In genomic region chr11:958101-958500, GRCh38 we compare ENCODE assay signal across 19 cellular contexts.
"Had no signal": no experiment of that assay in that cellular context is flagged by ENCODE, and none has a peak within 500 bp of the region (broad histone marks: within the 10 kb centered on the region; RNA-seq: fewer than 3 reads in every experiment).

No MANE protein-coding gene starts in this region.

- ATAC-seq: activated T-cell treated with anti-CD3 and anti-CD28 coated beads, Interleukin-2, amount 50 U/mL, for 72 hours; gastrocnemius medialis; heart left ventricle; left lobe of liver; psoas muscle; right cardiac atrium had no signal

- H3K9me3 ChIP-seq: colonic mucosa, gastrocnemius medialis, heart left ventricle, ovary, psoas muscle, stomach, testis had no signal

- H3K36me3 ChIP-seq: colonic mucosa, ovary had no signal

- DNase-seq: activated CD4-positive, alpha-beta T cell treated with anti-CD3 and anti-CD28 coated beads, Interleukin-2, amount 50 U/mL, for 4 hours; activated CD4-positive, CD25-positive, alpha-beta regulatory T cell treated with anti-CD3 and anti-CD28 coated beads, Interleukin-2, amount 50 U/mL, for 72 hours; activated effector memory CD4-positive, alpha-beta T cell treated with anti-CD3 and anti-CD28 coated beads, Interleukin-2, amount 50 U/mL, for 16 hours; activated T-cell treated with anti-CD3 and anti-CD28 coated beads, Interleukin-2, amount 50 U/mL, for 72 hours; brain microvascular endothelial cell; colonic mucosa; gastrocnemius medialis; heart left ventricle; ovary; psoas muscle; right cardiac atrium; stimulated activated CD4-positive, alpha-beta T cell treated with anti-CD3 and anti-CD28 coated beads, Interleukin-15, amount 100 ng/mL, for 24 hours; stimulated activated CD4-positive, alpha-beta T cell treated with anti-CD3 and anti-CD28 coated beads, Interleukin-2, amount 100 ng/mL, for 48 hours; stomach; T1000; testis had no signal

- H3K4me3 ChIP-seq: colonic mucosa, gastrocnemius medialis, heart left ventricle, ovary, psoas muscle, skin epidermis, stomach, testis had no signal

- H3K27ac ChIP-seq: brain microvascular endothelial cell, colonic mucosa, gastrocnemius medialis, heart left ventricle, ovary, psoas muscle, stomach, testis had no signal

- H3K4me3 Mint-ChIP-seq: activated T-cell treated with anti-CD3 and anti-CD28 coated beads, Interleukin-2, amount 50 U/mL, for 72 hours; central memory CD8-positive, alpha-beta T cell had no signal

- H3K9me3 Mint-ChIP-seq: activated T-cell treated with anti-CD3 and anti-CD28 coated beads, Interleukin-2, amount 50 U/mL, for 72 hours; central memory CD8-positive, alpha-beta T cell had no signal

- H3K27me3 ChIP-seq: brain microvascular endothelial cell, colonic mucosa, gastrocnemius medialis, heart left ventricle, ovary, stomach, testis had no signal

- H3K27me3 Mint-ChIP-seq: central memory CD8-positive, alpha-beta T cell had no signal
